3 cellular contexts compared by ENCODE assay signal in the genomic region with DNA sequence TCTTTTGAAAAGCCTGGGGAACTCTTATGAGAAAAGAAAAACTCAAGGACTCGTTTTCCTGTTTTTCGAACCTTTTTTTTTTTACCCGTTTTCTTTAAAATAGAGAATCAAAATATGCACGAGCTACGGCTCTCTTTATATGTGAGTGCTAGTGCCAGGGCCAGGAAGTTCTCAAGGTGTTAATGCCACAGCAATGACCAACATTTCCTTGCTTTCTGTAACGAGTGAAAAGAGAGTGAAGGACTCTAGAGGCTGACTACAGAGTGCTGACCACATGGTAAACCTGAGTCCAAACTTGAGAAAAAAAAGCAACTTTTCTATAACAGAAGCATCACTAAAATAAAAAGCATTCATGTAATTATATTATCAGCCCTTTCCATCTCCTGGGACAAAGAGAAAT.
"Had no signal": no experiment of that assay in that cellular context is flagged by ENCODE, and none has a peak within 500 bp of the region (broad histone marks: within the 10 kb centered on the region; RNA-seq: fewer than 3 reads in every experiment).

No MANE protein-coding gene starts in this region.

- H3K4me3 ChIP-seq: GM12878 had no signal

- DNase-seq: GDM1, GF-D8 had no signal

- ATAC-seq: GM12878 had no signal
